24 cellular contexts compared by ENCODE assay signal in genomic region chr15:49570174-49570573, GRCh38.
"Had no signal": no experiment of that assay in that cellular context is flagged by ENCODE, and none has a peak within 500 bp of the region (broad histone marks: within the 10 kb centered on the region; RNA-seq: fewer than 3 reads in every experiment).

No MANE protein-coding gene starts in this region.

- H3K9me3 ChIP-seq: esophagus muscularis mucosa, gastrocnemius medialis, lower lobe of right lung, mucosa of descending colon had no signal

- H3K4me3 Mint-ChIP-seq: mesothelial cell of epicardium, naive B cell had no signal

- H3K4me1 Mint-ChIP-seq: mesothelial cell of epicardium, naive B cell had no signal

- H3K27ac Mint-ChIP-seq: mesothelial cell of epicardium, naive B cell had no signal

- H3K36me3 ChIP-seq: left lung, lower lobe of right lung had no signal

- FAIRE-seq: endothelial cell of umbilical vein, islet of Langerhans, keratinocyte had no signal

- ATAC-seq: gastrocnemius medialis, heart right ventricle, left cardiac atrium, left lung, left ventricle myocardium superior, lower lobe of right lung, mucosa of descending colon had no signal

- H3K27me3 ChIP-seq: dorsolateral prefrontal cortex, esophagus muscularis mucosa, gastrocnemius medialis, heart right ventricle, left lung had no signal

- DNase-seq: dermis blood vessel endothelial cell; dorsolateral prefrontal cortex; effector CD4-positive, alpha-beta T cell; effector memory CD4-positive, alpha-beta T cell; foreskin fibroblast; foreskin melanocyte; gastrocnemius medialis; glutamatergic neuron; head of caudate nucleus; heart right ventricle; hippocampal formation; left cardiac atrium; left lung; left ventricle myocardium superior; lower lobe of right lung; mesenchymal stem cell; mucosa of descending colon; naive B cell had no signal

- H3K27ac ChIP-seq: coronary artery, dorsolateral prefrontal cortex, esophagus muscularis mucosa, gastrocnemius medialis, heart right ventricle, left lung, lower lobe of right lung had no signal

- H3K4me1 ChIP-seq: esophagus muscularis mucosa, gastrocnemius medialis, heart right ventricle, left lung, lower lobe of right lung had no signal

- H3K27me3 Mint-ChIP-seq: naive B cell had no signal

- H3K4me3 ChIP-seq: coronary artery, dorsolateral prefrontal cortex, esophagus muscularis mucosa, gastrocnemius medialis, heart right ventricle, left lung, lower lobe of right lung, mucosa of descending colon had no signal
